In genomic region chr7:158819571-158820203, GRCh38 we compare ENCODE assay signal across 3 cellular contexts.
TF ChIP-seq lines count a peak whose summit lies in the region.

No MANE protein-coding gene starts in this region.

TF ChIP-seq in SK-N-SH, 30 proteins besides CTCF, POLR2A, EP300 and RAD21:
- TF ChIP-seq MXI1 (IDR thresholded peaks at IDR 0.05; ENCODE audit: low read depth, low read length) (no peak), JUND (IDR thresholded peaks at IDR 0.05) (no peak), TAF1 (IDR thresholded peaks at IDR 0.05; ENCODE audit: borderline replicate concordance, low read depth, low read length) (no peak), ELF1 (IDR thresholded peaks at IDR 0.05) (no peak), POLR2AphosphoS5 (IDR thresholded peaks at IDR 0.05; ENCODE audit: low read depth, low read length) (no peak), NRF1 (IDR thresholded peaks at IDR 0.05; ENCODE audit: low read depth, low read length) (no peak)
- TF ChIP-seq, protein P1, sequence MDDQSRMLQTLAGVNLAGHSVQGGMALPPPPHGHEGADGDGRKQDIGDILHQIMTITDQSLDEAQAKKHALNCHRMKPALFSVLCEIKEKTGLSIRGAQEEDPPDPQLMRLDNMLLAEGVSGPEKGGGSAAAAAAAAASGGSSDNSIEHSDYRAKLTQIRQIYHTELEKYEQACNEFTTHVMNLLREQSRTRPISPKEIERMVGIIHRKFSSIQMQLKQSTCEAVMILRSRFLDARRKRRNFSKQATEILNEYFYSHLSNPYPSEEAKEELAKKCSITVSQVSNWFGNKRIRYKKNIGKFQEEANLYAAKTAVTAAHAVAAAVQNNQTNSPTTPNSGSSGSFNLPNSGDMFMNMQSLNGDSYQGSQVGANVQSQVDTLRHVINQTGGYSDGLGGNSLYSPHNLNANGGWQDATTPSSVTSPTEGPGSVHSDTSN (IDR thresholded peaks at IDR 0.05), result no peak
- TF ChIP-seq, protein P2, sequence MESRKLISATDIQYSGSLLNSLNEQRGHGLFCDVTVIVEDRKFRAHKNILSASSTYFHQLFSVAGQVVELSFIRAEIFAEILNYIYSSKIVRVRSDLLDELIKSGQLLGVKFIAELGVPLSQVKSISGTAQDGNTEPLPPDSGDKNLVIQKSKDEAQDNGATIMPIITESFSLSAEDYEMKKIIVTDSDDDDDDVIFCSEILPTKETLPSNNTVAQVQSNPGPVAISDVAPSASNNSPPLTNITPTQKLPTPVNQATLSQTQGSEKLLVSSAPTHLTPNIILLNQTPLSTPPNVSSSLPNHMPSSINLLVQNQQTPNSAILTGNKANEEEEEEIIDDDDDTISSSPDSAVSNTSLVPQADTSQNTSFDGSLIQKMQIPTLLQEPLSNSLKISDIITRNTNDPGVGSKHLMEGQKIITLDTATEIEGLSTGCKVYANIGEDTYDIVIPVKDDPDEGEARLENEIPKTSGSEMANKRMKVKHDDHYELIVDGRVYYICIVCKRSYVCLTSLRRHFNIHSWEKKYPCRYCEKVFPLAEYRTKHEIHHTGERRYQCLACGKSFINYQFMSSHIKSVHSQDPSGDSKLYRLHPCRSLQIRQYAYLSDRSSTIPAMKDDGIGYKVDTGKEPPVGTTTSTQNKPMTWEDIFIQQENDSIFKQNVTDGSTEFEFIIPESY (IDR thresholded peaks at IDR 0.05; ENCODE audit: borderline replicate concordance, low read depth), result no peak

TF ChIP-seq in SK-N-SH treated with all-trans-retinoic acid at 6 μM for 48 hours, 23 proteins besides CTCF, POLR2A, EP300 and RAD21:
- TF ChIP-seq PPARA (CRISPR knock-in tag; IDR thresholded peaks at IDR 0.05; ENCODE audit: borderline replicate concordance), result no peak
- TF ChIP-seq RARB (CRISPR knock-in tag; IDR thresholded peaks at IDR 0.05), result no peak
- no peak for TF ChIP-seq ZFP3 (CRISPR knock-in tag; IDR thresholded peaks at IDR 0.05)
- no peak for TF ChIP-seq CREB5 (CRISPR knock-in tag; IDR thresholded peaks at IDR 0.05; ENCODE audit: low read depth)
- no peak for TF ChIP-seq GLIS3 (CRISPR knock-in tag; IDR thresholded peaks at IDR 0.05)
- no peak for TF ChIP-seq TCF4 (CRISPR knock-in tag; IDR thresholded peaks at IDR 0.05; ENCODE audit: borderline replicate concordance)
- no peak for TF ChIP-seq ZNF565 (CRISPR knock-in tag; conservative IDR thresholded peaks at IDR 0.05; ENCODE audit: low read depth)
- TF ChIP-seq ZNF8 (CRISPR knock-in tag; IDR thresholded peaks at IDR 0.05), result no peak
- TF ChIP-seq ZNF70 (CRISPR knock-in tag; IDR thresholded peaks at IDR 0.05), result no peak

TF ChIP-seq in endothelial cell of umbilical vein, 7 proteins besides CTCF, POLR2A, EP300 and RAD21:
- TF ChIP-seq, protein P3, sequence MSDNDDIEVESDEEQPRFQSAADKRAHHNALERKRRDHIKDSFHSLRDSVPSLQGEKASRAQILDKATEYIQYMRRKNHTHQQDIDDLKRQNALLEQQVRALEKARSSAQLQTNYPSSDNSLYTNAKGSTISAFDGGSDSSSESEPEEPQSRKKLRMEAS (IDR thresholded peaks at IDR 0.05; ENCODE audit: insufficient read depth, insufficient read length), result no peak
- TF ChIP-seq FOS (IDR thresholded peaks at IDR 0.05; ENCODE audit: borderline replicate concordance, insufficient read depth, low read length) (no peak), GATA2 (IDR thresholded peaks at IDR 0.05; ENCODE audit: insufficient read depth, insufficient read length, low read depth, low read length) (no peak), POLR2AphosphoS5 (IDR thresholded peaks at IDR 0.05; ENCODE audit: insufficient read depth, low read depth, low read length) (no peak), MYC (IDR thresholded peaks at IDR 0.05; ENCODE audit: low read depth, low read length) (no peak), JUN (IDR thresholded peaks at IDR 0.05; ENCODE audit: borderline replicate concordance, insufficient read depth, insufficient read length, low read depth) (no peak)
TF ChIP-seq in endothelial cell of umbilical vein: peak in this region for 0.
